ENCODE assay signal across 1 cellular context in the genomic region with DNA sequence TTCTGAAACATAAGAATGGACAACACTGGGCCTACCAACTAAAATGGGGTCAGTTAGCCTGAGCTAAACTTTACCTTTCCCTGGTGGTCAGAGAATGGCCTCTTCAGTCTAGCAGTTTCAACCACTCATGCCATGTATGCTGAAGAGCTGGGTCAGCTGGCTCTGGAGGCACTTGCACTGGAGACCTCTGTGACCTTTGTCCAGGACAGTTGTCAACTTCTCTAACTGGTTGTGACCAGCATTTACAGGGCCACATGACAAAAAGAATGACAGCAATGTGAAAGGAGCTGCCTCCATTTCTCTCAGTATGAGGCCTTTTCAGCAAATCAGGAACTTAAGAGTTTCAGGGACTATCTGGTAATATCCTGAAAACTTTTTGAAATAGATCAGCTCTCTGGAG.
TF ChIP-seq lines count a peak whose summit lies in the region.

No MANE protein-coding gene starts in this region.

TF ChIP-seq in K562, 482 proteins besides CTCF, POLR2A, EP300 and RAD21:
- no peak for TF ChIP-seq ZKSCAN1 (IDR thresholded peaks at IDR 0.05; ENCODE audit: low read depth, low read length)
- TF ChIP-seq ZNF785 (CRISPR knock-in tag; IDR thresholded peaks at IDR 0.05): no peak
- TF ChIP-seq HNRNPLL (IDR thresholded peaks at IDR 0.05; ENCODE audit: low read depth, low read length, poor library complexity, severe bottlenecking): no peak
- no peak for TF ChIP-seq ZNF740 (CRISPR knock-in tag; IDR thresholded peaks at IDR 0.05)
- TF ChIP-seq ZNF740 (tag; IDR thresholded peaks at IDR 0.05): 0 out of 4 replicates have a peak, but pooled peaks of 1 of the 2 experiments have one; percentile 10
- TF ChIP-seq NR2C1 (IDR thresholded peaks at IDR 0.05): no peak
- 0 out of 2 replicates have a peak, but pooled peaks have one; percentile 38 for TF ChIP-seq NR2C1 (tag; IDR thresholded peaks at IDR 0.05)
- no peak for TF ChIP-seq ARNT (IDR thresholded peaks at IDR 0.05)
- no peak for TF ChIP-seq BACH1 (tag; IDR thresholded peaks at IDR 0.05)
- TF ChIP-seq POLR2AphosphoS5 (IDR thresholded peaks at IDR 0.05; ENCODE audit: control insufficient read depth, insufficient read depth, low read depth, low read length): no peak
- no peak for TF ChIP-seq ZNF830 (CRISPR knock-in tag; IDR thresholded peaks at IDR 0.05)
- TF ChIP-seq ZZZ3 (IDR thresholded peaks at IDR 0.05): no peak
- TF ChIP-seq KDM4B (IDR thresholded peaks at IDR 0.05; ENCODE audit: borderline replicate concordance in 2 of 2, low read depth in 1 of 2): no peak
- no peak for TF ChIP-seq MCM2 (IDR thresholded peaks at IDR 0.05; ENCODE audit: low read depth)
- TF ChIP-seq MBD2 (IDR thresholded peaks at IDR 0.05; ENCODE audit: borderline replicate concordance, low read depth): no peak
- no peak for TF ChIP-seq TEAD2 (tag; IDR thresholded peaks at IDR 0.05)
- TF ChIP-seq MTA1 (IDR thresholded peaks at IDR 0.05; ENCODE audit: borderline replicate concordance): no peak
